In the genomic region with DNA sequence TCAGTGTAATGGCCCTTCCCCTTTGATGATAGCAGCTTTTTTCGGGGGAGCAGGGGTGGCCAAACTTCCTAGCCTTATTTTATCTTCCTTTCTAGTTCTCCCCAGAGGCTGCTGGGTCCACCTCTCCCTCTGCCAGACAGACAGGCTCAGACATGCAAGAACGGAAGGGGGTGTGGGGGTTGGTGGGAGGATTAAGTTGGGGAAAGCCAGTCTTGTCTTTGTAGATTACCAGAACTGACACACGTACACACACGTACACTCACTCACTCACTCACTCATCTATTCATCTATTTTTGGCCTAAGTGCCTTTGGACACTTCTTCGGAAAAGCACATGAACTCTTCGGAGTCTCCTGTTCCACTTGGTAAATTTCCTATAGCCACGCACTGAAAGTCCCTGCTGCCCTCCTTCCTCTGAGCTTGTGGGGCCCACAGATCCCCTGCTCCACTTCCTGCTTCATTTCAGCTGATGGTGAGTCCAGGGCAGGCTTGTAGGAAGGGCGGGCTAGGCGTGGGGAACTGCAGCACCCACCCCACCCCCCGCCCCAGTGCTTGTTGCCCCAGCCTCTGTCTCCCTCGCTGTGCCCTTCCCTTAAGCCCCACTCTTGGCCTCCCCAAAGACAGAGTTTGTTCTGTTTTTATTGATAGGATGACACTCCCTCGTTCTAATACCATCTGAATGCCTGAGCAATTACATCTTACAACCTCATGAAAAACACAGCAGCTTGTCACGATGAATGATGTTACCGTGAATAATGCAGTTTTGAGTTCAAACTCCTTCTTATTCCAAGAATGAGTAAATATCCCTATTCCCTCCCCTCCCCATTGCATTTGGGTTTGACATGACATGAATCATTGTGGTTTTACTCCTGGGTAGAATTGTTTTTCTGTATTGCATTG, we compare ENCODE assay signal across 8 cellular contexts.
DNase-seq lines count a peak whose midpoint lies in the region; ATAC-seq and TF ChIP-seq lines count a peak whose summit lies in the region.

No MANE protein-coding gene starts in this region.

- no peaks in the 10 kb centered on the region for H3K36me3 ChIP-seq in esophagus (ENCODE audit: control insufficient read depth in 2 of 2, insufficient read depth in 2 of 2, low read length in 1 of 2)
- H3K36me3 ChIP-seq in osteoblast (ENCODE audit: insufficient read depth, low read length): no peaks in the 10 kb centered on the region

- H3K27ac ChIP-seq in esophagus (ENCODE audit: low read depth in 2 of 2, low read length in 1 of 2): peak overlapping the region; percentile 84 to 90
- H3K27ac ChIP-seq in osteoblast (ENCODE audit: low read depth, low read length): peak overlapping the region; percentile 99

- peak; percentile 17 for ATAC-seq in GM18520 (IDR thresholded peaks at IDR 0.05; ENCODE audit: unreplicated experiment)
- ATAC-seq in HG02763 (IDR thresholded peaks at IDR 0.05; ENCODE audit: unreplicated experiment): peak; percentile 45
- ATAC-seq in HG03469 (IDR thresholded peaks at IDR 0.05; ENCODE audit: unreplicated experiment): no peak

- no peaks in the 10 kb centered on the region for H3K27me3 ChIP-seq in esophagus (ENCODE audit: control insufficient read depth in 1 of 2, insufficient read depth in 2 of 2, low read length in 2 of 2)
- H3K27me3 ChIP-seq in osteoblast (ENCODE audit: insufficient read depth, low read length): no peaks in the 10 kb centered on the region

- no peaks in the 10 kb centered on the region for H4K20me1 ChIP-seq in osteoblast (ENCODE audit: insufficient read depth, low read length)

- no peak for TF ChIP-seq CTCF in osteoblast (IDR thresholded peaks at IDR 0.05; ENCODE audit: extremely low read depth, low read depth, low read length)

- H3K4me2 ChIP-seq in osteoblast (ENCODE audit: insufficient read depth, low read length): peak overlapping the region; percentile 68

- DNase-seq in NCI-H82 (lab: John Stamatoyannopoulos, UW) (peak; percentile 67), osteoblast (ENCODE audit: insufficient read length, low spot score, missing footprints) (peak; percentile 94), superior temporal gyrus (ENCODE audit: extremely low spot score) (no peak)
- peak; percentile 33 to 37 for DNase-seq in activated CD8-positive, alpha-beta memory T cell treated with anti-CD3 and anti-CD28 coated beads for 4 hours (ENCODE audit: low read depth in 2 of 2)

- H3K79me2 ChIP-seq in osteoblast (ENCODE audit: insufficient read depth, low read length): no peaks in the 10 kb centered on the region

- H3K4me3 ChIP-seq in esophagus (ENCODE audit: low read depth in 1 of 2, low read length in 2 of 2) (no peak overlapping the region), osteoblast (ENCODE audit: insufficient read depth, low read length) (peak overlapping the region; percentile 38)

- WGBS in esophagus, 2 donors: 12 to 27% methylated on average over 14 of the region's 14 CpGs

- H2AFZ ChIP-seq in osteoblast (ENCODE audit: low read length): peak overlapping the region; percentile 8

- no peaks in the 10 kb centered on the region for H3K9me3 ChIP-seq in esophagus (ENCODE audit: control insufficient read depth in 2 of 2, insufficient read depth in 1 of 2, low read depth in 1 of 2, low read length in 1 of 2)
- H3K9me3 ChIP-seq in osteoblast (ENCODE audit: low read depth, low read length): no peaks in the 10 kb centered on the region

- H3K4me1 ChIP-seq in esophagus (ENCODE audit: control insufficient read depth in 2 of 2, insufficient read depth in 2 of 2, low read length in 1 of 2): peaks cover 3 to 14% of the 10 kb centered on the region in 2 donors
- peaks cover 40% of the 10 kb centered on the region for H3K4me1 ChIP-seq in osteoblast (ENCODE audit: insufficient read depth, low read length)
